ENCODE assay signal across 9 cellular contexts in the genomic region with DNA sequence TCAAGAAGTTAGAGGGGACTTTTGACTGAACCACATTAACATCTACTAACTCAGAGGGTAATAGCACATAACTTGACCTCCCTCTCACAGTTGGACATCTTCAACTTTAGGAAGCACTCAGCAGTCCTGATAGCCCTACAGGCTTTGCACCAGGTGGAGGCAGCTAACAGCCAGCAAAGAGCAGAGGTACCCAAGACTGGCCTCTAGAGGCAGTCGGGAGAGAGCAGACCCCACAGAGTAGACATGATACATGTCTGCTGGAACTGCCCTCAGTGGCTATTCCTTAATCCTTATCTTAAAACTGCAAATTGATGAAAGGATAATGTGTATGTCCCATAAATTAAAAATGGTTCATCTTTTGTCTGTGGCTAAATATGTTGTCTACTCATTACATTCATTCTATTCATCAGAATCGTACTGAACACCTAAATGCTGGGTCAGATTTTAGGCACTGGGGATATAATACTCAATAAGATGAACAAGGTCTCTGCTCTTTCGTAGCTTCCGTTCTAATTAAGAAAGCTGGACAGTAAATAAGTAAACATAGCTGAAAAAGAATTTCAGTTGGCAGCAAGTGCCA. TPM values are rescaled to one million over a fixed set of nuclear protein-coding genes. Genes with fewer than 3 reads are reported as not detected.
A peak's percentile ranks its signal among the peaks of the same experiment; 100 is the strongest.
DNase-seq lines count a peak whose midpoint lies in the region; ATAC-seq and TF ChIP-seq lines count a peak whose summit lies in the region.
"Had no signal": no experiment of that assay in that cellular context is flagged by ENCODE, and none has a peak within 500 bp of the region (broad histone marks: within the 10 kb centered on the region; RNA-seq: fewer than 3 reads in every experiment).

No MANE protein-coding gene starts in this region.

- H3K27ac Mint-ChIP-seq in activated CD4-positive, alpha-beta memory T cell treated with anti-CD3 and anti-CD28 coated beads, Interleukin-2, amount 10 ng/mL, durations not matched to agents 7 days and 5 days: no peak overlapping the region

- DNase-seq in EL: peak; percentile 34
- DNase-seq in LNCaP clone FGC (ENCODE audit: low read depth): no peak
- peak; percentile 26 for DNase-seq in activated CD4-positive, alpha-beta memory T cell treated with anti-CD3 and anti-CD28 coated beads, Interleukin-2, amount 10 ng/mL, durations not matched to agents 7 days and 5 days
- peak; percentile 66 for DNase-seq in iPS-NIHi11 (ENCODE audit: low spot score)
- DNase-seq in G401 (ENCODE audit: low spot score): no peak
- no peak for DNase-seq in occipital lobe (lab: John Stamatoyannopoulos, UW)

- H3K27me3 Mint-ChIP-seq in activated CD4-positive, alpha-beta memory T cell treated with anti-CD3 and anti-CD28 coated beads, Interleukin-2, amount 10 ng/mL, durations not matched to agents 7 days and 5 days: no peaks in the 10 kb centered on the region

- H3K36me3 Mint-ChIP-seq in activated CD4-positive, alpha-beta memory T cell treated with anti-CD3 and anti-CD28 coated beads, Interleukin-2, amount 10 ng/mL, durations not matched to agents 7 days and 5 days (ENCODE audit: low read depth): peaks cover 77% of the 10 kb centered on the region

- POLR2A ChIA-PET in activated CD4-positive, alpha-beta memory T cell treated with anti-CD3 and anti-CD28 coated beads, Interleukin-2, amount 10 ng/mL, durations not matched to agents 7 days and 5 days (lab: Charles Lee): interaction anchor here (1.0 kb wide), 1 partner anchor 11 kb away, joined by 3 read pairs; no protein-coding TSS in a partner anchor

- H3K9me3 Mint-ChIP-seq in activated CD4-positive, alpha-beta memory T cell treated with anti-CD3 and anti-CD28 coated beads, Interleukin-2, amount 10 ng/mL, durations not matched to agents 7 days and 5 days: no peaks in the 10 kb centered on the region

- H3K4me3 ChIP-seq in LNCaP clone FGC (ENCODE audit: low read depth, low read length): no peak overlapping the region
- H3K4me3 ChIP-seq: skin epidermis had no signal

- no peak overlapping the region for H3K4me3 Mint-ChIP-seq in activated CD4-positive, alpha-beta memory T cell treated with anti-CD3 and anti-CD28 coated beads, Interleukin-2, amount 10 ng/mL, durations not matched to agents 7 days and 5 days

- TF ChIP-seq CTCF in LNCaP clone FGC (IDR thresholded peaks at IDR 0.05; ENCODE audit: control insufficient read depth, extremely low read depth, insufficient read depth): peak; percentile 36; the same call in 1 of the 2 replicates

- in situ Hi-C loops in G401 (cut with HindIII; ENCODE audit: low sequenced_read_pairs): no loop called here

- ATAC-seq in GM21515 (IDR thresholded peaks at IDR 0.05; ENCODE audit: unreplicated experiment): peak; percentile 61
- no peak for ATAC-seq in GM21381 (IDR thresholded peaks at IDR 0.05; ENCODE audit: unreplicated experiment)

- peaks cover 61% of the 10 kb centered on the region for H3K4me1 Mint-ChIP-seq in activated CD4-positive, alpha-beta memory T cell treated with anti-CD3 and anti-CD28 coated beads, Interleukin-2, amount 10 ng/mL, durations not matched to agents 7 days and 5 days

- CTCF ChIA-PET in activated CD4-positive, alpha-beta memory T cell treated with anti-CD3 and anti-CD28 coated beads, Interleukin-2, amount 10 ng/mL, durations not matched to agents 7 days and 5 days (lab: Charles Lee): interaction anchor here (0.8 to 2.5 kb wide), 10 partner anchors 8 to 94 kb away, joined by 3 to 17 read pairs (median 5); no protein-coding TSS in a partner anchor

RNA-seq across cellular contexts. Expression of gene CAB39, which starts 49.8 kb away (rescaled TPM):
- 100 to 1,000 TPM; 156 to 161 TPM for total RNA-seq in activated CD4-positive, alpha-beta memory T cell treated with anti-CD3 and anti-CD28 coated beads, Interleukin-2, amount 10 ng/mL, durations not matched to agents 7 days and 5 days
- 27.7 and 28.1 TPM in 2 replicates for total RNA-seq in G401 (2014; rRNA removed; shearing (Covaris generic))
- 149 TPM for total RNA-seq in occipital lobe

Comparison
In these comparisons a context has a peak if more than half of its experiments do, and no peak if none do; other contexts are left out.
1. DNase-seq: peak in EL (single experiment), activated CD4-positive, alpha-beta memory T cell treated with anti-CD3 and anti-CD28 coated beads, Interleukin-2, amount 10 ng/mL, durations not matched to agents 7 days and 5 days (single experiment) and iPS-NIHi11 (single experiment); none in LNCaP clone FGC (single experiment), G401 (single experiment) and occipital lobe (single experiment).